13 cellular contexts compared by ENCODE assay signal in genomic region chr2:6554403-6554802, GRCh38.
"Had no signal": no experiment of that assay in that cellular context is flagged by ENCODE, and none has a peak within 500 bp of the region (broad histone marks: within the 10 kb centered on the region; RNA-seq: fewer than 3 reads in every experiment).

No MANE protein-coding gene starts in this region.

- H3K27ac ChIP-seq: cardiac muscle cell, gastrocnemius medialis, right lobe of liver had no signal

- H3K4me1 ChIP-seq: gastrocnemius medialis, right lobe of liver had no signal

- ATAC-seq: activated CD8-positive, alpha-beta T cell treated with anti-CD3 and anti-CD28 coated beads, Interleukin-2, amount 10 ng/mL, durations not matched to agents 7 days and 5 days; activated naive CD4-positive, alpha-beta T cell treated with anti-CD3 and anti-CD28 coated beads, Interleukin-2, amount 50 U/mL, for 72 hours; gastrocnemius medialis; right lobe of liver; WTC11 had no signal

- DNase-seq: activated CD4-positive, alpha-beta T cell treated with anti-CD3 and anti-CD28 coated beads, Interleukin-2, amount 10 ng/mL, durations not matched to agents 24 days and 14 days; activated CD8-positive, alpha-beta memory T cell treated with anti-CD3 and anti-CD28 coated beads, Interleukin-2, amount 50 U/mL, for 4 hours; activated CD8-positive, alpha-beta T cell treated with anti-CD3 and anti-CD28 coated beads, Interleukin-2, amount 10 ng/mL, durations not matched to agents 7 days and 5 days; activated gamma-delta T cell; activated T-cell treated with anti-CD3 and anti-CD28 coated beads, Interleukin-2, amount 50 U/mL, for 48 hours; endodermal cell; gastrocnemius medialis; islet precursor cell; nephron progenitor cell; right lobe of liver had no signal

- H3K27me3 ChIP-seq: cardiac muscle cell, gastrocnemius medialis had no signal
